In the genomic region with DNA sequence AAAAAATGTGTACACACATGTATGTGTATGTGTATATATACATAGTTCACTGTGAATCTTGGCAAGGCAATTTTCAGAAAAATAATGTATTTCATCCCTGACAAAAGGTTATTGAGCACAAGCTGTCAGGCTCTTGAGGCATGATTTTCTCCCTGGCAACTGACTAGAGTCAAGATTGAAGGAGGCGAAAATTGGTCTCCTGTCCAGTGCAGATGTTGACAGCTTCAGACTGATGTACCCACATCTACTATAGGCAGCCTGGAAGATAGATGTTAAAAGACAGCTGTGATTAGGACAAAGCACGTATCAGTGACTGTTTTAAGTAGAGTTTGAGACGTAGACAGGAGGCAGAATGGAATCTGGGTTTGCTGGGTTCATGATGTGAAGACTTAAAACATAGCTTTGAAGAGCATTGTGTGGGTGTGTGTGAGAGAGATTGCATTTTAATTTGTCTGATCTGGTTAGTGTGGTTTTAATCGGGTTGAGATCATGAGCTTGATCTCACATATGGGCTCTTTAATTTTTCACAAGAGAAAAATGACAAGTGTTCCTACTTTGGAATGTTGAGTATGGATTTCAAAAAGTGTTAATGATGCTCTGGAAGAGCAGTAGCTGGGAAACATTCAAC, we compare ENCODE assay signal across 16 cellular contexts. TPM values are rescaled to one million over a fixed set of nuclear protein-coding genes. Genes with fewer than 3 reads are reported as not detected.
DNase-seq lines count a peak whose midpoint lies in the region; ATAC-seq and TF ChIP-seq lines count a peak whose summit lies in the region.
"Had no signal": no experiment of that assay in that cellular context is flagged by ENCODE, and none has a peak within 500 bp of the region (broad histone marks: within the 10 kb centered on the region; RNA-seq: fewer than 3 reads in every experiment).

No MANE protein-coding gene starts in this region.

- no peak overlapping the region for H4K5ac ChIP-seq in H9 (ENCODE audit: insufficient read length, low read depth, low read length)

- no peak overlapping the region for H4K91ac ChIP-seq in H9 (ENCODE audit: insufficient read length, low read depth, low read length)

- H3K36me3 Mint-ChIP-seq in CD8-positive, alpha-beta T cell = no peaks in the 10 kb centered on the region
- H3K36me3 Mint-ChIP-seq in H9 (ENCODE audit: insufficient read depth in 1 of 3, low read depth in 3 of 3) = peaks cover 7 to 17% (median 14%) of the 10 kb centered on the region in 3 experiments
- peaks cover 3% of the 10 kb centered on the region for H3K36me3 Mint-ChIP-seq in chondrocyte (ENCODE audit: low read depth)
- H3K36me3 Mint-ChIP-seq in progenitor cell of endocrine pancreas (ENCODE audit: insufficient read depth) = peaks cover 12% of the 10 kb centered on the region
- H3K36me3 Mint-ChIP-seq in activated CD4-positive, alpha-beta memory T cell treated with anti-CD3 and anti-CD28 coated beads, Interleukin-2, amount 10 ng/mL, durations not matched to agents 7 days and 5 days (ENCODE audit: low read depth) = no peaks in the 10 kb centered on the region

- no peak overlapping the region for H2BK5ac ChIP-seq in H9 (ENCODE audit: insufficient read length, low read length)

- H3K56ac ChIP-seq in H9 (ENCODE audit: insufficient read length, low read depth, low read length) = no peak overlapping the region

- POLR2A ChIA-PET in CD8-positive, alpha-beta T cell (lab: Charles Lee) = no interaction called here
- POLR2A ChIA-PET in activated CD4-positive, alpha-beta memory T cell treated with anti-CD3 and anti-CD28 coated beads, Interleukin-2, amount 10 ng/mL, durations not matched to agents 7 days and 5 days (lab: Charles Lee) = no interaction called here

- DNase-seq in CD8-positive, alpha-beta T cell = no peak
- DNase-seq in H9 (no peak), chondrocyte (ENCODE audit: low spot score) (no peak), progenitor cell of endocrine pancreas (ENCODE audit: low spot score, unreplicated experiment) (no peak), DMS53 (lab: John Stamatoyannopoulos, UW) (no peak)
- DNase-seq in activated CD4-positive, alpha-beta memory T cell treated with anti-CD3 and anti-CD28 coated beads, Interleukin-2, amount 10 ng/mL, durations not matched to agents 7 days and 5 days = no peak
- DNase-seq: activated effector memory CD4-positive, alpha-beta T cell treated with anti-CD3 and anti-CD28 coated beads, Interleukin-2, amount 50 U/mL, for 16 hours; DMS79; foreskin keratinocyte; left colon; NCI-H1417 treated with DMSO at 0.1 percent for 48 hours; ovary; small intestine had no signal

- H3K27me3 Mint-ChIP-seq in CD8-positive, alpha-beta T cell (ENCODE audit: low read depth) = peaks cover 49% of the 10 kb centered on the region
- H3K27me3 Mint-ChIP-seq in H9 (ENCODE audit: low read depth) (no peaks in the 10 kb centered on the region), chondrocyte (ENCODE audit: low read depth) (no peaks in the 10 kb centered on the region), progenitor cell of endocrine pancreas (no peaks in the 10 kb centered on the region)
- H3K27me3 Mint-ChIP-seq in activated CD4-positive, alpha-beta memory T cell treated with anti-CD3 and anti-CD28 coated beads, Interleukin-2, amount 10 ng/mL, durations not matched to agents 7 days and 5 days = peaks cover 4% of the 10 kb centered on the region

- H3K27me3 ChIP-seq in CD8-positive, alpha-beta T cell (ENCODE audit: insufficient read depth, low read length) = peaks cover 4% of the 10 kb centered on the region
- H3K27me3 ChIP-seq in H9 (ENCODE audit: insufficient read depth, low read length) = no peaks in the 10 kb centered on the region
- H3K27me3 ChIP-seq: ascending aorta, BLaER1, foreskin keratinocyte, ovary had no signal

- H3K4me1 ChIP-seq in CD8-positive, alpha-beta T cell (ENCODE audit: insufficient read depth, low read length) = peaks cover 17% of the 10 kb centered on the region
- no peaks in the 10 kb centered on the region; the same call in 1 of the 2 replicates for H3K4me1 ChIP-seq in H9 (ENCODE audit: insufficient read depth, low read length)
- H3K4me1 ChIP-seq: BLaER1, foreskin keratinocyte had no signal

- no peak overlapping the region for H4K8ac ChIP-seq in H9 (replicated peaks; ENCODE audit: insufficient read length, low read depth, low read length)

- no peaks in the 10 kb centered on the region for H4K20me1 ChIP-seq in H9 (ENCODE audit: control insufficient read depth, insufficient read depth, insufficient read length)

- no peaks in the 10 kb centered on the region for H3K23me2 ChIP-seq in H9 (ENCODE audit: insufficient read length, low read depth, low read length, poor library complexity, severe bottlenecking)

- peaks cover 4% of the 10 kb centered on the region for H3K79me1 ChIP-seq in H9 (ENCODE audit: insufficient read depth, low read depth, low read length, poor library complexity, severe bottlenecking)

- ATAC-seq in CD8-positive, alpha-beta T cell = peak; percentile 69
- no peak for ATAC-seq in GM21423 (IDR thresholded peaks at IDR 0.05; ENCODE audit: unreplicated experiment)
- ATAC-seq: foreskin keratinocyte, left colon had no signal

- H2BK20ac ChIP-seq in H9 (ENCODE audit: low read depth, low read length, poor library complexity, severe bottlenecking) = no peak overlapping the region

- no peak for TF ChIP-seq CTCF in CD8-positive, alpha-beta T cell (IDR thresholded peaks at IDR 0.05)
- TF ChIP-seq CTCF in H9 (conservative IDR thresholded peaks at IDR 0.05) = no peak
- no peak for TF ChIP-seq CTCF in chondrocyte (IDR thresholded peaks at IDR 0.05)
- no peak for TF ChIP-seq CTCF in progenitor cell of endocrine pancreas (IDR thresholded peaks at IDR 0.05; ENCODE audit: unreplicated experiment)

- H3K14ac ChIP-seq in H9 (ENCODE audit: insufficient read depth, low read length) = no peak overlapping the region

- intact Hi-C loops in CD8-positive, alpha-beta T cell (cut with DNase I, micrococcal nuclease) = no loop called here

- no peak overlapping the region for H3K27ac ChIP-seq in CD8-positive, alpha-beta T cell (ENCODE audit: low read depth, low read length)
- H3K27ac ChIP-seq in H9 (ENCODE audit: insufficient read length, low read depth, low read length) = no peak overlapping the region
- H3K27ac ChIP-seq: ascending aorta, BLaER1, foreskin keratinocyte, ovary had no signal

- no peak overlapping the region for H2BK15ac ChIP-seq in H9 (ENCODE audit: low read depth, low read length)

- H3K4me1 Mint-ChIP-seq in CD8-positive, alpha-beta T cell (ENCODE audit: low read depth) = peaks cover 17% of the 10 kb centered on the region
- H3K4me1 Mint-ChIP-seq in H9 (peaks cover 22 to 24% of the 10 kb centered on the region in 2 experiments), chondrocyte (ENCODE audit: low read depth) (peaks cover 75% of the 10 kb centered on the region), progenitor cell of endocrine pancreas (ENCODE audit: low read depth) (peaks cover 27% of the 10 kb centered on the region)
- H3K4me1 Mint-ChIP-seq in activated CD4-positive, alpha-beta memory T cell treated with anti-CD3 and anti-CD28 coated beads, Interleukin-2, amount 10 ng/mL, durations not matched to agents 7 days and 5 days = peaks cover 11% of the 10 kb centered on the region

- H3K4me3 Mint-ChIP-seq in CD8-positive, alpha-beta T cell = no peak overlapping the region
- H3K4me3 Mint-ChIP-seq in H9 (no peak overlapping the region), chondrocyte (ENCODE audit: unreplicated experiment) (no peak overlapping the region), progenitor cell of endocrine pancreas (ENCODE audit: low read depth) (no peak overlapping the region)
- no peak overlapping the region for H3K4me3 Mint-ChIP-seq in activated CD4-positive, alpha-beta memory T cell treated with anti-CD3 and anti-CD28 coated beads, Interleukin-2, amount 10 ng/mL, durations not matched to agents 7 days and 5 days

- H3K18ac ChIP-seq in H9 (ENCODE audit: insufficient read length, low read depth, low read length) = no peak overlapping the region

- H2BK12ac ChIP-seq in H9 (ENCODE audit: insufficient read length, low read depth, low read length) = no peak overlapping the region

- WGBS in H9 (ENCODE audit: extremely low coverage, insufficient read length, low lambda C conversion rate) = no CpG with 5 or more reads among the region's 4 CpGs

- H3K9me3 ChIP-seq in CD8-positive, alpha-beta T cell (ENCODE audit: low read length) = no peaks in the 10 kb centered on the region
- H3K9me3 ChIP-seq in H9 (ENCODE audit: control insufficient read depth, low read depth, low read length) = no peaks in the 10 kb centered on the region
- H3K9me3 ChIP-seq: ascending aorta, BLaER1, ovary had no signal

- no peak overlapping the region for H3K27ac Mint-ChIP-seq in CD8-positive, alpha-beta T cell
- peak overlapping the region in 2 of 3 experiments; percentile 0 to 25; a peak in 3 of 7 replicates for H3K27ac Mint-ChIP-seq in H9
- H3K27ac Mint-ChIP-seq in chondrocyte (ENCODE audit: unreplicated experiment) = peak overlapping the region; percentile 42
- peak overlapping the region; percentile 4 for H3K27ac Mint-ChIP-seq in progenitor cell of endocrine pancreas
- H3K27ac Mint-ChIP-seq in activated CD4-positive, alpha-beta memory T cell treated with anti-CD3 and anti-CD28 coated beads, Interleukin-2, amount 10 ng/mL, durations not matched to agents 7 days and 5 days = no peak overlapping the region

- no peak overlapping the region for H3K9ac ChIP-seq in H9 (ENCODE audit: extremely low read depth, insufficient read length, low read length)
- H3K9ac ChIP-seq: BLaER1 had no signal

- H3T11ph ChIP-seq in H9 (ENCODE audit: low read length) = no peak overlapping the region

- no peaks in the 10 kb centered on the region for H3K36me3 ChIP-seq in CD8-positive, alpha-beta T cell (ENCODE audit: insufficient read depth, low read length)
- H3K36me3 ChIP-seq: ascending aorta, ovary had no signal

- H2AK5ac ChIP-seq in H9 (ENCODE audit: insufficient read length, low read length) = no peak overlapping the region

- H2AFZ ChIP-seq in H9 (ENCODE audit: low read length) = no peak overlapping the region

- CTCF ChIA-PET in CD8-positive, alpha-beta T cell (lab: Charles Lee) = interaction anchor here (0.6 to 1.5 kb wide), 2 partner anchors 32 to 278 kb away, joined by 3 to 5 read pairs; no protein-coding TSS in a partner anchor
- CTCF ChIA-PET in activated CD4-positive, alpha-beta memory T cell treated with anti-CD3 and anti-CD28 coated beads, Interleukin-2, amount 10 ng/mL, durations not matched to agents 7 days and 5 days (lab: Charles Lee) = interaction anchor here (0.7 to 1.9 kb wide), 4 partner anchors 9 to 453 kb away, joined by 3 to 6 read pairs (median 4); no protein-coding TSS in a partner anchor

- no peak overlapping the region for H3K4ac ChIP-seq in H9 (ENCODE audit: low read depth, low read length)

- H2BK120ac ChIP-seq in H9 (ENCODE audit: low read depth, low read length, poor library complexity, severe bottlenecking) = no peak overlapping the region

- peaks cover 5% of the 10 kb centered on the region; the same call in 1 of the 2 replicates for H3K79me2 ChIP-seq in H9 (ENCODE audit: insufficient read depth, low read length)

- no peaks in the 10 kb centered on the region for H3K9me3 Mint-ChIP-seq in CD8-positive, alpha-beta T cell
- H3K9me3 Mint-ChIP-seq in H9 = no peaks in the 10 kb centered on the region
- H3K9me3 Mint-ChIP-seq in chondrocyte (ENCODE audit: low read depth) = no peaks in the 10 kb centered on the region
- no peaks in the 10 kb centered on the region for H3K9me3 Mint-ChIP-seq in progenitor cell of endocrine pancreas (ENCODE audit: low read depth)
- no peaks in the 10 kb centered on the region for H3K9me3 Mint-ChIP-seq in activated CD4-positive, alpha-beta memory T cell treated with anti-CD3 and anti-CD28 coated beads, Interleukin-2, amount 10 ng/mL, durations not matched to agents 7 days and 5 days

- H3K23ac ChIP-seq in H9 (ENCODE audit: insufficient read length, low read depth, low read length) = no peak overlapping the region

- H3K4me3 ChIP-seq in CD8-positive, alpha-beta T cell (ENCODE audit: low read depth, low read length) = no peak overlapping the region
- H3K4me3 ChIP-seq: ascending aorta, BLaER1, ovary had no signal

- no peak overlapping the region for H3K4me2 ChIP-seq in H9 (ENCODE audit: insufficient read depth, insufficient read length, low read length)
- H3K4me2 ChIP-seq: BLaER1 had no signal

RNA-seq across cellular contexts. Expression of gene CTNNA1, which starts 39.1 kb away (rescaled TPM):
- total RNA-seq in CD8-positive, alpha-beta T cell = 1 to 10 TPM; 2.9 to 5.0 TPM
- 354 and 378 TPM in 2 replicates for total RNA-seq in H9 (2021)
- 326 to 397 TPM (median 393 TPM) in 3 replicates for total RNA-seq in chondrocyte
- 384 and 394 TPM in 2 replicates for total RNA-seq in progenitor cell of endocrine pancreas
- 10 to 100 TPM; 79.8 to 90.5 TPM for total RNA-seq in activated CD4-positive, alpha-beta memory T cell treated with anti-CD3 and anti-CD28 coated beads, Interleukin-2, amount 10 ng/mL, durations not matched to agents 7 days and 5 days

Comparison
In these comparisons a context has a peak if more than half of its experiments do, and no peak if none do; other contexts are left out.
1. H3K27ac Mint-ChIP-seq: peak in H9 (2 of 3), chondrocyte (single experiment) and progenitor cell of endocrine pancreas (single experiment); none in CD8-positive, alpha-beta T cell (single experiment) and activated CD4-positive, alpha-beta memory T cell treated with anti-CD3 and anti-CD28 coated beads, Interleukin-2, amount 10 ng/mL, durations not matched to agents 7 days and 5 days (single experiment).
2. RNA of gene CTNNA1, which starts 39.1 kb away (total RNA-seq): 326 to 397 TPM in chondrocyte, 384 to 394 TPM in progenitor cell of endocrine pancreas, 354 to 378 TPM in H9 and 79.8 to 90.5 TPM in activated CD4-positive, alpha-beta memory T cell treated with anti-CD3 and anti-CD28 coated beads, Interleukin-2, amount 10 ng/mL, durations not matched to agents 7 days and 5 days; 2.9 to 5.0 TPM in CD8-positive, alpha-beta T cell; every median in the first group is over 10 times any median in the second.